ENCODE assay signal across 1 cellular context in the genomic region with DNA sequence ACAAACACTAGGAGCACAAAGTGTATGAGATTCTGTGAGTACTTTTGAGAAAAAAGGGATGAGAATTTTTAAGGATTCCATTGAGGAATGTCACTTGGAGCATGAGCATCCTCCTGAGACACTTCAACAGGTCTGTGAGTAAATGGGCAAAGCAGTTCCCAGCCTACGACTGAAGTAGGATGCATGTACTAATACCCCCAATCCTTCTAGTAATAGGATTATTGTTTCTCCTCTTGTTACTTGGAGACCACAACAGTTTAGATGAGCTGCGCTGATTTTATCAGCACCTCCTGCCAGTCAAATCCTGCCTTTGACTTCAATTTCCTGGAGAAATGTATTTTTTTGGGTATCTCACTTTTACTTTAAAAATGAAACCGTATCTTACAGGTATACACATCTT.
TF ChIP-seq lines count a peak whose summit lies in the region.

No MANE protein-coding gene starts in this region.

TF ChIP-seq in GM23338, 12 proteins besides CTCF, POLR2A, EP300 and RAD21 (continued from another document):
- TF ChIP-seq NANOG (IDR thresholded peaks at IDR 0.05; ENCODE audit: borderline replicate concordance) (no peak), STAT1 (IDR thresholded peaks at IDR 0.05; ENCODE audit: unreplicated experiment) (no peak), CREB1 (CRISPR knock-in tag; IDR thresholded peaks at IDR 0.05; ENCODE audit: low read depth) (no peak), EZH2phosphoT487 (IDR thresholded peaks at IDR 0.05; ENCODE audit: unreplicated experiment) (no peak), JUNB (IDR thresholded peaks at IDR 0.05; ENCODE audit: unreplicated experiment) (no peak)
- TF ChIP-seq, protein P1, sequence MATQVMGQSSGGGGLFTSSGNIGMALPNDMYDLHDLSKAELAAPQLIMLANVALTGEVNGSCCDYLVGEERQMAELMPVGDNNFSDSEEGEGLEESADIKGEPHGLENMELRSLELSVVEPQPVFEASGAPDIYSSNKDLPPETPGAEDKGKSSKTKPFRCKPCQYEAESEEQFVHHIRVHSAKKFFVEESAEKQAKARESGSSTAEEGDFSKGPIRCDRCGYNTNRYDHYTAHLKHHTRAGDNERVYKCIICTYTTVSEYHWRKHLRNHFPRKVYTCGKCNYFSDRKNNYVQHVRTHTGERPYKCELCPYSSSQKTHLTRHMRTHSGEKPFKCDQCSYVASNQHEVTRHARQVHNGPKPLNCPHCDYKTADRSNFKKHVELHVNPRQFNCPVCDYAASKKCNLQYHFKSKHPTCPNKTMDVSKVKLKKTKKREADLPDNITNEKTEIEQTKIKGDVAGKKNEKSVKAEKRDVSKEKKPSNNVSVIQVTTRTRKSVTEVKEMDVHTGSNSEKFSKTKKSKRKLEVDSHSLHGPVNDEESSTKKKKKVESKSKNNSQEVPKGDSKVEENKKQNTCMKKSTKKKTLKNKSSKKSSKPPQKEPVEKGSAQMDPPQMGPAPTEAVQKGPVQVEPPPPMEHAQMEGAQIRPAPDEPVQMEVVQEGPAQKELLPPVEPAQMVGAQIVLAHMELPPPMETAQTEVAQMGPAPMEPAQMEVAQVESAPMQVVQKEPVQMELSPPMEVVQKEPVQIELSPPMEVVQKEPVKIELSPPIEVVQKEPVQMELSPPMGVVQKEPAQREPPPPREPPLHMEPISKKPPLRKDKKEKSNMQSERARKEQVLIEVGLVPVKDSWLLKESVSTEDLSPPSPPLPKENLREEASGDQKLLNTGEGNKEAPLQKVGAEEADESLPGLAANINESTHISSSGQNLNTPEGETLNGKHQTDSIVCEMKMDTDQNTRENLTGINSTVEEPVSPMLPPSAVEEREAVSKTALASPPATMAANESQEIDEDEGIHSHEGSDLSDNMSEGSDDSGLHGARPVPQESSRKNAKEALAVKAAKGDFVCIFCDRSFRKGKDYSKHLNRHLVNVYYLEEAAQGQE (IDR thresholded peaks at IDR 0.05; ENCODE audit: unreplicated experiment), result no peak
